ENCODE assay signal across 8 cellular contexts in the genomic region with DNA sequence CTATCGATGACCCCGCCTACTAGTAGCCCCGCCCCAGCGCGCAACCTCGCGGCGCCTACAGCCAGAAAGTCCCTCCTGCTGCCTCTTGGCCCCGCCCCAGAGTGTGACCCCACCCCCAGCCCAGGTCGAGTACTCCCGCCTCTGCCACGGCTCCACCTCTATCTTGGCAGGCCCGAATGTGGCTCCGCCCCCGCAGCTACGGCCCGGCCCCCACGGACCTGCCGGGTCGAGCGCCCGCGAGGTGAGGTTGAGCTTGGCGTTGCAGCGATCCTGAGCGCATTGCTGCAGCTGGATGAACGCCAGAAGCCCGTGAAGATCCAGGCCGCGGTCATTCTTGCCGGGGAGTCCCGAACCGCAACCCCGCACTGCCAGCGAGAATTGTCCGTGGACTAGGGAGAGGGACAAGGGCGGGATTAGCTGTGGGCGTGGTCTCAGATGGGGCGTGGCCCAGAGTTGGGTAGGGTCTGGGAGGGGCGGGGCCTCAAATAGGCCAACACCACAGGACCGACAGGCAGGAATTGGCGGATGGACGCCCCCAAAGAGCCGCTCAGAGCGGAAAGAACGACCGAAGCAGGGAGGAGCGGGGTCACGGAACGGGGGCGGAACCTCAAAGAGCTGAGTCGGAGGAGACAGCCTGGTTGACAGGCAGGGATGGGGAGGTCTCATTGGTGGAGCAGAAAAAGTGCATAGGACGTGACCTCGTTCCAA. TPM values are rescaled to one million over a fixed set of nuclear protein-coding genes. Genes with fewer than 3 reads are reported as not detected.
DNase-seq lines count a peak whose midpoint lies in the region; ATAC-seq and TF ChIP-seq lines count a peak whose summit lies in the region.

No MANE protein-coding gene starts in this region.

- peak overlapping the region; percentile 80 for H3K4me3 ChIP-seq in IMR-90 (ENCODE audit: insufficient read depth, low read depth, low read length)

- peaks cover 13% of the 10 kb centered on the region for H3K4me1 ChIP-seq in IMR-90 (ENCODE audit: control insufficient read depth, insufficient read depth, low read length)

- H3K36me3 Mint-ChIP-seq in activated T-helper 17 cell treated with anti-CD3 and anti-CD28 coated beads, Interleukin-2, amount 50 U/mL, for 72 hours (ENCODE audit: low read depth), result no peaks in the 10 kb centered on the region
- peaks cover 0 to 2% (median 0%) of the 10 kb centered on the region in 3 donors for H3K36me3 Mint-ChIP-seq in naive thymus-derived CD8-positive, alpha-beta T cell
- H3K36me3 Mint-ChIP-seq in stimulated activated memory B cell treated with anti-CD40 and anti-IgM and Interleukin-4, amounts not matched to agents 10 μg/mL and 1 μg/mL and 100 μg/mL, for 72 hours, result no peaks in the 10 kb centered on the region

- peak overlapping the region; percentile 28 for H2BK120ac ChIP-seq in IMR-90 (ENCODE audit: low read depth, low read length)

- POLR2A ChIA-PET in IMR-90 (lab: Charles Lee; ENCODE audit: unreplicated experiment), result no interaction called here
- POLR2A ChIA-PET in naive thymus-derived CD8-positive, alpha-beta T cell (lab: Charles Lee), result interaction anchor here (0.6 to 5.1 kb wide), 24 partner anchors 9 to 205 kb away, joined by 3 to 71 read pairs (median 4); partner anchors contain the start of genes IRGQ, PHLDB3, ZNF575 and ZNF576

- peak overlapping the region; percentile 15; the same call in 1 of the 2 replicates for H2AK5ac ChIP-seq in IMR-90 (ENCODE audit: low read depth, low read length)

- H3K27ac Mint-ChIP-seq in activated T-helper 17 cell treated with anti-CD3 and anti-CD28 coated beads, Interleukin-2, amount 50 U/mL, for 72 hours, result peak overlapping the region; percentile 64
- peak overlapping the region; percentile 95 to 100 (median 99) for H3K27ac Mint-ChIP-seq in naive thymus-derived CD8-positive, alpha-beta T cell
- H3K27ac Mint-ChIP-seq in stimulated activated memory B cell treated with anti-CD40 and anti-IgM and Interleukin-4, amounts not matched to agents 10 μg/mL and 1 μg/mL and 100 μg/mL, for 72 hours, result peak overlapping the region; percentile 70

- H3K9me3 Mint-ChIP-seq in activated T-helper 17 cell treated with anti-CD3 and anti-CD28 coated beads, Interleukin-2, amount 50 U/mL, for 72 hours, result no peaks in the 10 kb centered on the region
- H3K9me3 Mint-ChIP-seq in naive thymus-derived CD8-positive, alpha-beta T cell, result no peaks in the 10 kb centered on the region
- H3K9me3 Mint-ChIP-seq in stimulated activated memory B cell treated with anti-CD40 and anti-IgM and Interleukin-4, amounts not matched to agents 10 μg/mL and 1 μg/mL and 100 μg/mL, for 72 hours, result no peaks in the 10 kb centered on the region

- DNase-seq in DMS153 (lab: John Stamatoyannopoulos, UW) (peak; percentile 91), IMR-90 (peak; percentile 79), RPMI7951 (ENCODE audit: low read depth) (peak; percentile 94), fibroblast of peridontal ligament (ENCODE audit: extremely low read depth) (peak; percentile 91)
- peak; percentile 98 to 100 (median 100) for DNase-seq in naive thymus-derived CD8-positive, alpha-beta T cell

- H3K18ac ChIP-seq in IMR-90 (ENCODE audit: low read depth, low read length), result peak overlapping the region; percentile 12; the same call in 1 of the 2 replicates

- H2AFZ ChIP-seq in IMR-90 (replicated peaks; ENCODE audit: low read length, poor library complexity), result peak overlapping the region; percentile 96

- peak overlapping the region; percentile 8; the same call in 1 of the 3 replicates for H2BK15ac ChIP-seq in IMR-90 (ENCODE audit: low read depth, low read length)

- no peak overlapping the region for H3K23ac ChIP-seq in IMR-90 (ENCODE audit: low read depth, low read length)

- H3K4me2 ChIP-seq in IMR-90 (ENCODE audit: low read depth, low read length), result peak overlapping the region; percentile 80

- no peaks in the 10 kb centered on the region for H3K27me3 Mint-ChIP-seq in activated T-helper 17 cell treated with anti-CD3 and anti-CD28 coated beads, Interleukin-2, amount 50 U/mL, for 72 hours
- no peaks in the 10 kb centered on the region for H3K27me3 Mint-ChIP-seq in naive thymus-derived CD8-positive, alpha-beta T cell
- H3K27me3 Mint-ChIP-seq in stimulated activated memory B cell treated with anti-CD40 and anti-IgM and Interleukin-4, amounts not matched to agents 10 μg/mL and 1 μg/mL and 100 μg/mL, for 72 hours, result peaks cover 13% of the 10 kb centered on the region

- in situ Hi-C loops in IMR-90 (cut with MboI; ENCODE audit: low sequenced_read_pairs), result no loop called here

- TF ChIP-seq CTCF in IMR-90 (conservative IDR thresholded peaks at IDR 0.05; ENCODE audit: low read depth, low read length), result no peak

- peak overlapping the region; percentile 82 for H3K4me3 Mint-ChIP-seq in activated T-helper 17 cell treated with anti-CD3 and anti-CD28 coated beads, Interleukin-2, amount 50 U/mL, for 72 hours
- peak overlapping the region; percentile 81 to 98 (median 94) for H3K4me3 Mint-ChIP-seq in naive thymus-derived CD8-positive, alpha-beta T cell
- peak overlapping the region; percentile 93 for H3K4me3 Mint-ChIP-seq in stimulated activated memory B cell treated with anti-CD40 and anti-IgM and Interleukin-4, amounts not matched to agents 10 μg/mL and 1 μg/mL and 100 μg/mL, for 72 hours

- no peaks in the 10 kb centered on the region for H3K9me3 ChIP-seq in IMR-90 (ENCODE audit: control insufficient read depth, insufficient read depth, low read length)

- H4K20me1 ChIP-seq in IMR-90 (ENCODE audit: insufficient read depth, low read length), result no peaks in the 10 kb centered on the region

- no peaks in the 10 kb centered on the region for H3K36me3 ChIP-seq in IMR-90 (ENCODE audit: control insufficient read depth, insufficient read depth, low read length)

- peak overlapping the region; percentile 24; the same call in 1 of the 2 replicates for H2BK20ac ChIP-seq in IMR-90 (ENCODE audit: low read depth, low read length)

- intact Hi-C loops in IMR-90 (cut with micrococcal nuclease), result no loop called here

- 1% methylated on average over 34 of the region's 54 CpGs; no CpG with 5 or more reads in 1 of the 2 experiments for WGBS in IMR-90 (ENCODE audit: extremely low coverage in 2 of 2, insufficient read length in 1 of 2), 2 experiments

- peak overlapping the region; percentile 20 for H3K14ac ChIP-seq in IMR-90 (replicated peaks; ENCODE audit: low read depth, low read length)

- peak overlapping the region; percentile 33 for H3K27ac ChIP-seq in IMR-90 (ENCODE audit: insufficient read depth, low read length)

- 0 out of 2 replicates have a peak, but pooled peaks cover 2% of the 10 kb centered on the region for H3K27me3 ChIP-seq in IMR-90 (ENCODE audit: control insufficient read depth, insufficient read depth, low read length)

- BruUV-seq in IMR-90 (replicated peaks; lab: Mats Ljungman, UMichigan), result no TSS peak

- ATAC-seq in GM21529 (IDR thresholded peaks at IDR 0.05; ENCODE audit: unreplicated experiment) (peak; percentile 80), IMR-90 (ENCODE audit: low read depth) (peak; percentile 93)
- peak; percentile 88 for ATAC-seq in activated T-helper 17 cell treated with anti-CD3 and anti-CD28 coated beads, Interleukin-2, amount 50 U/mL, for 72 hours (replicated peaks)
- ATAC-seq in naive thymus-derived CD8-positive, alpha-beta T cell, result peak; percentile 80 to 81
- peak; percentile 96 for ATAC-seq in stimulated activated memory B cell treated with anti-CD40 and anti-IgM and Interleukin-4, amounts not matched to agents 10 μg/mL and 1 μg/mL and 100 μg/mL, for 72 hours

- no peak for TF ChIP-seq RAD21 in IMR-90 (IDR thresholded peaks at IDR 0.05; ENCODE audit: low read length)

- TF ChIP-seq POLR2A in IMR-90 (IDR thresholded peaks at IDR 0.05; ENCODE audit: low read depth, low read length), result no peak

- H3K79me1 ChIP-seq in IMR-90 (ENCODE audit: low read depth in 1 of 2, low read length in 2 of 2), result no peaks in the 10 kb centered on the region

- H4K8ac ChIP-seq in IMR-90 (ENCODE audit: low read depth in 2 of 2, low read length in 2 of 2), result peak overlapping the region; percentile 44 to 62; a peak in 3 of 4 replicates

- H3K9me1 ChIP-seq in IMR-90 (ENCODE audit: insufficient read depth, low read length), result peaks cover 10% of the 10 kb centered on the region

- peak overlapping the region; percentile 38 for H3K4ac ChIP-seq in IMR-90 (ENCODE audit: low read depth, low read length)

- no peak overlapping the region for H2BK5ac ChIP-seq in IMR-90 (ENCODE audit: low read depth, low read length, poor library complexity, severe bottlenecking)

- CTCF ChIA-PET in IMR-90 (lab: Yijun Ruan, JAX), result interaction anchor here (0.9 to 1.2 kb wide), 2 partner anchors 17 to 56 kb away, joined by 3 to 4 read pairs; no protein-coding TSS in a partner anchor

- no peak overlapping the region for H3K56ac ChIP-seq in IMR-90 (ENCODE audit: extremely low read depth, insufficient read depth, low read length)

- dilution Hi-C loops in IMR-90 (cut with HindIII; ENCODE audit: low sequenced_read_pairs, unreplicated experiment), result no loop called here

- peak overlapping the region; percentile 54 for H3K9ac ChIP-seq in IMR-90 (ENCODE audit: low read depth, low read length)

- H2AK9ac ChIP-seq in IMR-90 (replicated peaks; ENCODE audit: low read depth, low read length, poor library complexity), result peak overlapping the region; percentile 4

- H4K5ac ChIP-seq in IMR-90 (ENCODE audit: low read depth, low read length), result peak overlapping the region; percentile 4; the same call in 1 of the 2 replicates

- 0 out of 2 replicates have a peak overlapping the region, but pooled peaks have one; percentile 16 for H4K91ac ChIP-seq in IMR-90 (ENCODE audit: insufficient read depth, low read depth, low read length)

- H3K4me1 Mint-ChIP-seq in activated T-helper 17 cell treated with anti-CD3 and anti-CD28 coated beads, Interleukin-2, amount 50 U/mL, for 72 hours, result peaks cover 26% of the 10 kb centered on the region
- peaks cover 36 to 64% (median 55%) of the 10 kb centered on the region in 4 donors for H3K4me1 Mint-ChIP-seq in naive thymus-derived CD8-positive, alpha-beta T cell
- H3K4me1 Mint-ChIP-seq in stimulated activated memory B cell treated with anti-CD40 and anti-IgM and Interleukin-4, amounts not matched to agents 10 μg/mL and 1 μg/mL and 100 μg/mL, for 72 hours, result peaks cover 31% of the 10 kb centered on the region

RNA-seq across cellular contexts. Expression of gene LYPD3, which starts 1.9 kb away (rescaled TPM):
- total RNA-seq in IMR-90 (2012; rRNA removed), result 0.18 TPM in 1 of 2 replicates, not detected in the other
- 1.1 TPM in 2 replicates for polyA plus RNA-seq in IMR-90 (2012; rRNA removed)
- polyA plus RNA-seq in IMR-90 (2012; cell fraction: cytosol; rRNA removed), result 1.4 and 2.7 TPM in 2 replicates
- 9.0 and 9.4 TPM in 2 replicates for polyA plus RNA-seq in IMR-90 (2012; cell fraction: nucleus; rRNA removed; ENCODE audit: low replicate concordance)
- total RNA-seq in RPMI7951 (2014; rRNA removed; shearing (Covaris generic)), result 1.3 and 1.8 TPM in 2 replicates
- 1 to 10 TPM; 1.0 to 3.0 TPM for total RNA-seq in activated T-helper 17 cell treated with anti-CD3 and anti-CD28 coated beads, Interleukin-2, amount 50 U/mL, for 72 hours
- 1 to 10 TPM; 5.4 to 6.1 TPM for total RNA-seq in naive thymus-derived CD8-positive, alpha-beta T cell
- 1 to 10 TPM; 6.2 to 9.3 (median 8.3) TPM for polyA plus RNA-seq in naive thymus-derived CD8-positive, alpha-beta T cell

RNA-seq across cellular contexts. Expression of gene PHLDB3, which starts 41.0 kb away (rescaled TPM):
- 2.9 and 3.3 TPM in 2 replicates for total RNA-seq in IMR-90 (2012; rRNA removed)
- polyA plus RNA-seq in IMR-90 (2012; rRNA removed), result 10.6 and 12.4 TPM in 2 replicates
- polyA plus RNA-seq in IMR-90 (2012; cell fraction: cytosol; rRNA removed), result 9.0 and 10.1 TPM in 2 replicates
- 34.5 and 54.5 TPM in 2 replicates for polyA plus RNA-seq in IMR-90 (2012; cell fraction: nucleus; rRNA removed; ENCODE audit: low replicate concordance)
- total RNA-seq in RPMI7951 (2014; rRNA removed; shearing (Covaris generic)), result 12.1 and 12.8 TPM in 2 replicates
- total RNA-seq in activated T-helper 17 cell treated with anti-CD3 and anti-CD28 coated beads, Interleukin-2, amount 50 U/mL, for 72 hours, result 10 to 100 TPM; 16.7 to 25.5 TPM
- 10 to 100 TPM; 46.0 to 48.6 TPM for total RNA-seq in naive thymus-derived CD8-positive, alpha-beta T cell
- polyA plus RNA-seq in naive thymus-derived CD8-positive, alpha-beta T cell, result 1 to 10 TPM; 3.5 to 7.2 (median 4.5) TPM

RNA-seq across cellular contexts. Expression of gene TEX101, which starts 48.8 kb away (rescaled TPM):
- not detected in 2 replicates for total RNA-seq in IMR-90 (2012; rRNA removed)
- polyA plus RNA-seq in IMR-90 (2012; rRNA removed), result not detected in 2 replicates
- polyA plus RNA-seq in IMR-90 (2012; cell fraction: cytosol; rRNA removed), result not detected in 2 replicates
- polyA plus RNA-seq in IMR-90 (2012; cell fraction: nucleus; rRNA removed; ENCODE audit: low replicate concordance), result not detected in 2 replicates
- total RNA-seq in RPMI7951 (2014; rRNA removed; shearing (Covaris generic)), result not detected in 2 replicates
- total RNA-seq in activated T-helper 17 cell treated with anti-CD3 and anti-CD28 coated beads, Interleukin-2, amount 50 U/mL, for 72 hours, result not detected
- total RNA-seq in naive thymus-derived CD8-positive, alpha-beta T cell, result not detected
- not detected for polyA plus RNA-seq in naive thymus-derived CD8-positive, alpha-beta T cell

Comparison
In these comparisons a context has a peak if more than half of its experiments do, and no peak if none do; other contexts are left out.
1. Peak in every context shown above with its lines: DNase-seq, ATAC-seq, H3K4me3 ChIP-seq and H3K27ac ChIP-seq.